8 cellular contexts compared by ENCODE assay signal in genomic region chr17:80544655-80545498, GRCh38.
DNase-seq lines count a peak whose midpoint lies in the region; ATAC-seq lines count a peak whose summit lies in the region.

A gene with protein sequence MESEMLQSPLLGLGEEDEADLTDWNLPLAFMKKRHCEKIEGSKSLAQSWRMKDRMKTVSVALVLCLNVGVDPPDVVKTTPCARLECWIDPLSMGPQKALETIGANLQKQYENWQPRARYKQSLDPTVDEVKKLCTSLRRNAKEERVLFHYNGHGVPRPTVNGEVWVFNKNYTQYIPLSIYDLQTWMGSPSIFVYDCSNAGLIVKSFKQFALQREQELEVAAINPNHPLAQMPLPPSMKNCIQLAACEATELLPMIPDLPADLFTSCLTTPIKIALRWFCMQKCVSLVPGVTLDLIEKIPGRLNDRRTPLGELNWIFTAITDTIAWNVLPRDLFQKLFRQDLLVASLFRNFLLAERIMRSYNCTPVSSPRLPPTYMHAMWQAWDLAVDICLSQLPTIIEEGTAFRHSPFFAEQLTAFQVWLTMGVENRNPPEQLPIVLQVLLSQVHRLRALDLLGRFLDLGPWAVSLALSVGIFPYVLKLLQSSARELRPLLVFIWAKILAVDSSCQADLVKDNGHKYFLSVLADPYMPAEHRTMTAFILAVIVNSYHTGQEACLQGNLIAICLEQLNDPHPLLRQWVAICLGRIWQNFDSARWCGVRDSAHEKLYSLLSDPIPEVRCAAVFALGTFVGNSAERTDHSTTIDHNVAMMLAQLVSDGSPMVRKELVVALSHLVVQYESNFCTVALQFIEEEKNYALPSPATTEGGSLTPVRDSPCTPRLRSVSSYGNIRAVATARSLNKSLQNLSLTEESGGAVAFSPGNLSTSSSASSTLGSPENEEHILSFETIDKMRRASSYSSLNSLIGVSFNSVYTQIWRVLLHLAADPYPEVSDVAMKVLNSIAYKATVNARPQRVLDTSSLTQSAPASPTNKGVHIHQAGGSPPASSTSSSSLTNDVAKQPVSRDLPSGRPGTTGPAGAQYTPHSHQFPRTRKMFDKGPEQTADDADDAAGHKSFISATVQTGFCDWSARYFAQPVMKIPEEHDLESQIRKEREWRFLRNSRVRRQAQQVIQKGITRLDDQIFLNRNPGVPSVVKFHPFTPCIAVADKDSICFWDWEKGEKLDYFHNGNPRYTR (N-terminal part only) (plus strand): TSS chr17:80544838. CDS start chr17:80545630, 792 bp downstream.

- ATAC-seq in HG03095 (IDR thresholded peaks at IDR 0.05; ENCODE audit: unreplicated experiment) (peak; percentile 74), GM19455 (IDR thresholded peaks at IDR 0.05; ENCODE audit: unreplicated experiment) (no peak)

- H3K4me3 ChIP-seq in GM08714 (ENCODE audit: low read length), result peak within 1 kb of the TSS; percentile 79

- DNase-seq in NCI-H345 treated with DMSO at 0.1 percent for 48 hours (lab: John Stamatoyannopoulos, UW; ENCODE audit: unreplicated experiment), result peak; percentile 88
- peak; percentile 81 for DNase-seq in activated CD4-positive, CD25-positive, alpha-beta regulatory T cell treated with anti-CD3 and anti-CD28 coated beads, Interleukin-2, amount 50 U/mL, for 16 hours (ENCODE audit: low read depth, low spot score)
- DNase-seq in central memory CD4-positive, alpha-beta T cell, result peak; percentile 85
- DNase-seq in inferior parietal cortex (ENCODE audit: extremely low spot score), result peak; percentile 98
- peak; percentile 76 for DNase-seq in smooth muscle cell of the brain vasculature (ENCODE audit: low read depth, low spot score)
